9 cellular contexts compared by ENCODE assay signal in the genomic region with DNA sequence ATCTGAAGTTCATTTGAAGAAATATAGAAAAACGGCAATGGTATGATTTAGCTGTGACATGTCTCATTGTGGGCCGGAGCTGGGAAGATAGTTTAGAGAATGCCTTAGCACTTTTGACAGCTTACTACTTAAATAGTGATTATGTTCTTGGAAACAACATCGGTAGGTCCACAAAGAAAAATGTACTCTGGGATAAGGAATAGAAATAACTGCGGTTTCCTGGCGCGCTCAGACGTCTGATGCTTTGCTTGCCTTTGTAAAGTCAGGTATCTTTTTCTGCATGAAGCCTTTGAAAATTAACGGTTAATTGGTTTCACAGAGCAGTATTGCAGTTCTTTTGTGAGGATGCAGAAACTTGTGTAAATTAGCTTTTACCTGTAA. TPM values are rescaled to one million over a fixed set of nuclear protein-coding genes. Genes with fewer than 3 reads are reported as not detected.
DNase-seq lines count a peak whose midpoint lies in the region; ATAC-seq and TF ChIP-seq lines count a peak whose summit lies in the region.
"Had no signal": no experiment of that assay in that cellular context is flagged by ENCODE, and none has a peak within 500 bp of the region (broad histone marks: within the 10 kb centered on the region; RNA-seq: fewer than 3 reads in every experiment).

No MANE protein-coding gene starts in this region.

- H3K36me3 ChIP-seq in heart right ventricle (no peaks in the 10 kb centered on the region), mesendoderm (ENCODE audit: control insufficient read depth, insufficient read depth, low read length) (no peaks in the 10 kb centered on the region), urinary bladder (ENCODE audit: insufficient read depth) (no peaks in the 10 kb centered on the region)

- no peak overlapping the region for H3K4ac ChIP-seq in mesendoderm (ENCODE audit: low read depth, low read length)

- H3K4me1 Mint-ChIP-seq in brain: peaks cover 80% of the 10 kb centered on the region

- H2BK5ac ChIP-seq in mesendoderm (ENCODE audit: low read length): no peak overlapping the region

- peak overlapping the region; percentile 99 for H3K56ac ChIP-seq in mesendoderm (ENCODE audit: low read length)

- no peak for TF ChIP-seq CTCF in heart right ventricle (IDR thresholded peaks at IDR 0.05)
- peak in 1 of 2 experiments; percentile 4 for TF ChIP-seq CTCF in brain (conservative IDR thresholded peaks at IDR 0.05)
- TF ChIP-seq CTCF in GM13977 (IDR thresholded peaks at IDR 0.05; ENCODE audit: extremely low read depth, insufficient read depth, missing control alignments): no peak

- in situ Hi-C loops in GM13977 (cut with MboI; ENCODE audit: low pct_unique_long_range_greater_than_20kb, low sequenced_read_pairs, unreplicated experiment): no loop called here

- no peaks in the 10 kb centered on the region for H3K36me3 Mint-ChIP-seq in brain

- H3K9me3 ChIP-seq in heart right ventricle: no peaks in the 10 kb centered on the region

- peak overlapping the region; percentile 91 to 96 (median 94) for H3K4me3 Mint-ChIP-seq in brain

- H2BK15ac ChIP-seq in mesendoderm (replicated peaks; ENCODE audit: low read depth): no peak overlapping the region

- no peak overlapping the region for H2AK5ac ChIP-seq in mesendoderm (ENCODE audit: low read length)

- H3K27ac Mint-ChIP-seq in brain: peak overlapping the region; percentile 79 to 96 (median 95)

- peaks cover 23% of the 10 kb centered on the region for H3K27me3 Mint-ChIP-seq in brain

- no peak for ATAC-seq in heart right ventricle
- no peak for ATAC-seq in Right ventricle myocardium superior (ENCODE audit: poor library complexity)
- no peak for ATAC-seq in HG03045 (IDR thresholded peaks at IDR 0.05; ENCODE audit: unreplicated experiment)
- ATAC-seq in GM21447 (IDR thresholded peaks at IDR 0.05; ENCODE audit: unreplicated experiment): no peak

- H3K4me3 ChIP-seq in heart right ventricle: peak overlapping the region; percentile 64 to 89 (median 84)
- H3K4me3 ChIP-seq in mesendoderm (ENCODE audit: low read length): peak overlapping the region; percentile 94
- peak overlapping the region; percentile 98 for H3K4me3 ChIP-seq in urinary bladder (ENCODE audit: low read depth, low read length)

- DNase-seq in heart right ventricle (no peak), Right ventricle myocardium superior (no peak), mesendoderm (no peak), GM13977 (ENCODE audit: low spot score) (no peak)
- DNase-seq: NCI-H1436 treated with DMSO at 0.1 percent for 48 hours had no signal

- no peak overlapping the region for H3K18ac ChIP-seq in mesendoderm (ENCODE audit: low read length)

- H3K27ac ChIP-seq in heart right ventricle (peak overlapping the region; percentile 77 to 100 (median 98)), mesendoderm (ENCODE audit: low read depth, low read length) (no peak overlapping the region), urinary bladder (ENCODE audit: low read depth) (no peak overlapping the region)

- WGBS in heart right ventricle, 2 donors: 14 to 23% methylated on average over 8 of the region's 8 CpGs
- WGBS in mesendoderm (ENCODE audit: extremely low coverage, insufficient coverage, low lambda C conversion rate): no CpG with 5 or more reads among the region's 8 CpGs
- WGBS in urinary bladder: 13% methylated on average over 8 of the region's 8 CpGs

- peak overlapping the region; percentile 76 for H3K4me2 ChIP-seq in mesendoderm (ENCODE audit: low read length)

- H3K27me3 ChIP-seq in heart right ventricle (no peaks in the 10 kb centered on the region), mesendoderm (ENCODE audit: insufficient read depth, low read length, poor library complexity) (peaks cover 3% of the 10 kb centered on the region)

- no peak overlapping the region for H3K23ac ChIP-seq in mesendoderm (ENCODE audit: low read length)

- peaks cover 12% of the 10 kb centered on the region for H3K79me1 ChIP-seq in mesendoderm (ENCODE audit: low read length)

- H4K5ac ChIP-seq in mesendoderm (ENCODE audit: low read length): no peak overlapping the region

- H3K4me1 ChIP-seq in heart right ventricle (peaks cover 6 to 84% (median 75%) of the 10 kb centered on the region in 9 donors), mesendoderm (ENCODE audit: control insufficient read depth, low read depth, low read length) (peaks cover 14% of the 10 kb centered on the region), urinary bladder (ENCODE audit: insufficient read depth) (peaks cover 2% of the 10 kb centered on the region)

- H2BK120ac ChIP-seq in mesendoderm (ENCODE audit: low read depth, low read length): no peak overlapping the region

- H3K9ac ChIP-seq in mesendoderm (ENCODE audit: low read length): peak overlapping the region; percentile 98

- H3K9me3 Mint-ChIP-seq in brain: no peaks in the 10 kb centered on the region

- peaks cover 21% of the 10 kb centered on the region for H3K79me2 ChIP-seq in mesendoderm (ENCODE audit: control insufficient read depth, insufficient read depth, low read length)

- H4K8ac ChIP-seq in mesendoderm (ENCODE audit: low read depth, low read length): no peak overlapping the region

- intact Hi-C loops in heart right ventricle (cut with DNase I) (loop anchor here in 5 of 10 donors (5.0 to 10.0 kb wide), 5 partner anchors 41 to 91 kb away; a partner anchor contains a TSS), Right ventricle myocardium superior (cut with DNase I) (no loop called here)

RNA-seq across cellular contexts. Expression of a gene that starts 1.4 kb away (rescaled TPM):
- 10 to 100 TPM; 11.4 to 23.7 (median 17.6) TPM for total RNA-seq in heart right ventricle
- polyA plus RNA-seq in heart right ventricle: 10 to 100 TPM in 1 of 2 donors, 1 to 10 TPM in 1; 8.4 to 15.4 TPM
- total RNA-seq in Right ventricle myocardium superior: 15.9 TPM
- 20.7 TPM for polyA plus RNA-seq in brain (ENCODE audit: insufficient read depth, low read depth, low replicate concordance)
- polyA plus RNA-seq in mesendoderm (2013, experiment 1 of 2): 10.3 TPM
- polyA plus RNA-seq in mesendoderm (2013, experiment 2 of 2): 9.1 TPM
- total RNA-seq in urinary bladder: 77.4 TPM
- polyA plus RNA-seq in urinary bladder: 20.6 TPM

Comparison
In these comparisons a context has a peak if more than half of its experiments do, and no peak if none do; other contexts are left out.
1. H3K27ac ChIP-seq: peak in heart right ventricle (10 of 10); none in mesendoderm (single experiment) and urinary bladder (single experiment).
2. Peak in every context shown above with its lines, with median percentiles within 50 percentile points of each other: H3K4me3 ChIP-seq.